1 cellular context compared by ENCODE assay signal in genomic region chr20:47150403-47151152, GRCh38.
TF ChIP-seq lines count a peak whose summit lies in the region.

No MANE protein-coding gene starts in this region.

TF ChIP-seq in HepG2, 621 proteins besides CTCF, POLR2A, EP300 and RAD21 (continued from another document and continues in another):
- TF ChIP-seq, protein P1, sequence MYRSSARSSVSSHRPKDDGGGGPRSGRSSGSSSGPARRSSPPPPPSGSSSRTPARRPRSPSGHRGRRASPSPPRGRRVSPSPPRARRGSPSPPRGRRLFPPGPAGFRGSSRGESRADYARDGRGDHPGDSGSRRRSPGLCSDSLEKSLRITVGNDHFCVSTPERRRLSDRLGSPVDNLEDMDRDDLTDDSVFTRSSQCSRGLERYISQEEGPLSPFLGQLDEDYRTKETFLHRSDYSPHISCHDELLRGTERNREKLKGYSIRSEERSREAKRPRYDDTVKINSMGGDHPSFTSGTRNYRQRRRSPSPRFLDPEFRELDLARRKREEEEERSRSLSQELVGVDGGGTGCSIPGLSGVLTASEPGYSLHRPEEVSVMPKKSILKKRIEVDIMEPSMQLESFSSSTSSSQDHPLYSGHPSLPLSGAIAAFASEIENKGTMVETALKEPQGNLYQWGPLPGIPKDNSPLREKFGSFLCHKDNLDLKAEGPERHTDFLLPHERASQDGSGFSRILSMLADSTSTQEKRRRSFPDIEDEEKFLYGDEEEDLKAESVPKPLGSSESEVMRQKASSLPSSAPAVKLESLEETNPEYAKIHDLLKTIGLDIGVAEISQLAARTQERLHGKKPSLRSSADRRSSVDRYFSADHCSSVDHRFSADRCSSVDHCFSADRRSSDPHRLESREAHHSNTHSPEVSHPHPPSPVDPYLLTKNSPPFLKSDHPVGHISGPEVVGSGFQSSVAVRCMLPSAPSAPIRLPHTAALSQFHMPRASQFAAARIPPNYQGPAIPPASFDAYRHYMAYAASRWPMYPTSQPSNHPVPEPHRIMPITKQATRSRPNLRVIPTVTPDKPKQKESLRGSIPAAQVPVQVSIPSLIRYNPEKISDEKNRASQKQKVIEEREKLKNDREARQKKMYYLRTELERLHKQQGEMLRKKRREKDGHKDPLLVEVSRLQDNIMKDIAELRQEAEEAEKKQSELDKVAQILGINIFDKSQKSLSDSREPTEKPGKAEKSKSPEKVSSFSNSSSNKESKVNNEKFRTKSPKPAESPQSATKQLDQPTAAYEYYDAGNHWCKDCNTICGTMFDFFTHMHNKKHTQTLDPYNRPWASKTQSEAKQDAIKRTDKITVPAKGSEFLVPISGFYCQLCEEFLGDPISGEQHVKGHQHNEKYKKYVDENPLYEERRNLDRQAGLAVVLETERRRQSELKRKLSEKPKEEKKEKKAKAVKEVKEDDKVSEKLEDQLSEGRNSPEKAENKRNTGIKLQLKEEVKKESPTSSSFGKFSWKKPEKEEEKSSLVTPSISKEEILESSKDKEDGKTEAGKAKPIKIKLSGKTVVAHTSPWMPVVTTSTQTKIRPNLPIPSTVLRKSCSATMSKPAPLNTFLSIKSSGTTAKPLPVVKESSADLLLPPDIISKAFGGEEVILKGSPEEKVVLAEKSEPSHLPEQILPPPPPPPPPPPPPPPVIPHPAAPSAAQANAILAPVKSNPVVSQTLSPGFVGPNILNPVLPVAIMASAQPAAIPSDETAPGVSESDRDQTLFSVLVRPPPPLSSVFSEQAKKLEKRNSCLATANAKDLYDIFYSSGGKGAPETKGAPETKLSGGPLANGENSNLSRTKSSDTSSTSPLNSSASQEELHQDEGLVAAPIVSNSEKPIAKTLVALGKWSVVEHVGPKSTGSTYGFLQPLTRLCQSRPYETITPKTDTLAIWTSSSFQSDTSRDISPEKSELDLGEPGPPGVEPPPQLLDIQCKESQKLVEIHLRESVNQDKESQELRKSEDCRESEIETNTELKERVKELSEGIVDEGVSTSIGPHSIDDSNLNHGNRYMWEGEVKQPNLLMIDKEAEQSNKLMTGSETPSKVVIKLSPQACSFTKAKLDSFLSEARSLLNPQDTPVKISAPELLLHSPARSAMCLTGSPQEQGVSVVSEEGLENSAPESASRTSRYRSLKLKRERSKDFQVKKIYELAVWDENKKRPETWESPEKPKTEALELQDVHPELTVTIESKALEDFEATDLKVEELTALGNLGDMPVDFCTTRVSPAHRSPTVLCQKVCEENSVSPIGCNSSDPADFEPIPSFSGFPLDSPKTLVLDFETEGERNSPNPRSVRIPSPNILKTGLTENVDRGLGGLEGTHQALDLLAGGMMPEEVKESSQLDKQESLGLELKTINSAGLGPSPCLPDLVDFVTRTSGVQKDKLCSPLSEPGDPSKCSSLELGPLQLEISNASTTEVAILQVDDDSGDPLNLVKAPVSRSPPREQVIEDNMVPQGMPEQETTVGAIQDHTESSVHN (CRISPR knock-in tag; IDR thresholded peaks at IDR 0.05) = peak; percentile 77; the same call in 1 of the 2 replicates
- TF ChIP-seq, protein P2, sequence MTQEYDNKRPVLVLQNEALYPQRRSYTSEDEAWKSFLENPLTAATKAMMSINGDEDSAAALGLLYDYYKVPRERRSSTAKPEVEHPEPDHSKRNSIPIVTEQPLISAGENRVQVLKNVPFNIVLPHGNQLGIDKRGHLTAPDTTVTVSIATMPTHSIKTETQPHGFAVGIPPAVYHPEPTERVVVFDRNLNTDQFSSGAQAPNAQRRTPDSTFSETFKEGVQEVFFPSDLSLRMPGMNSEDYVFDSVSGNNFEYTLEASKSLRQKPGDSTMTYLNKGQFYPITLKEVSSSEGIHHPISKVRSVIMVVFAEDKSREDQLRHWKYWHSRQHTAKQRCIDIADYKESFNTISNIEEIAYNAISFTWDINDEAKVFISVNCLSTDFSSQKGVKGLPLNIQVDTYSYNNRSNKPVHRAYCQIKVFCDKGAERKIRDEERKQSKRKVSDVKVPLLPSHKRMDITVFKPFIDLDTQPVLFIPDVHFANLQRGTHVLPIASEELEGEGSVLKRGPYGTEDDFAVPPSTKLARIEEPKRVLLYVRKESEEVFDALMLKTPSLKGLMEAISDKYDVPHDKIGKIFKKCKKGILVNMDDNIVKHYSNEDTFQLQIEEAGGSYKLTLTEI (CRISPR knock-in tag; conservative IDR thresholded peaks at IDR 0.05) = no peak
- TF ChIP-seq NONO (IDR thresholded peaks at IDR 0.05) (no peak), NONO (CRISPR knock-in tag; conservative IDR thresholded peaks at IDR 0.05) (0 out of 2 replicates have a peak, but pooled peaks have one; percentile 27), ZGPAT (CRISPR knock-in tag; IDR thresholded peaks at IDR 0.05) (peak; percentile 68; the same call in 1 of the 2 replicates), TFE3 (CRISPR knock-in tag; IDR thresholded peaks at IDR 0.05) (peak; percentile 91), KDM2A (CRISPR knock-in tag; IDR thresholded peaks at IDR 0.05; ENCODE audit: borderline replicate concordance, low read depth) (peak; percentile 49), RXRA (CRISPR knock-in tag; IDR thresholded peaks at IDR 0.05) (0 out of 2 replicates have a peak, but pooled peaks have one; percentile 45), BRD4 (CRISPR knock-in tag; IDR thresholded peaks at IDR 0.05) (no peak), SOX5 (CRISPR knock-in tag; IDR thresholded peaks at IDR 0.05; ENCODE audit: borderline replicate concordance) (0 out of 2 replicates have a peak, but pooled peaks have one; percentile 43), ZNF10 (CRISPR knock-in tag; IDR thresholded peaks at IDR 0.05; ENCODE audit: borderline replicate concordance, low read depth) (no peak), ETV5 (CRISPR knock-in tag; IDR thresholded peaks at IDR 0.05; ENCODE audit: borderline replicate concordance) (peak; percentile 43; the same call in 1 of the 2 replicates), SALL1 (CRISPR knock-in tag; IDR thresholded peaks at IDR 0.05) (0 out of 2 replicates have a peak, but pooled peaks have one; percentile 37), ZNF292 (CRISPR knock-in tag; IDR thresholded peaks at IDR 0.05; ENCODE audit: borderline replicate concordance, low read depth) (no peak), SP2 (CRISPR knock-in tag; IDR thresholded peaks at IDR 0.05) (0 out of 2 replicates have a peak, but pooled peaks have one; percentile 35), GATA4 (IDR thresholded peaks at IDR 0.05; ENCODE audit: borderline replicate concordance, low read depth) (no peak), SAFB2 (CRISPR knock-in tag; IDR thresholded peaks at IDR 0.05; ENCODE audit: borderline replicate concordance, low read depth) (no peak), KDM3A (CRISPR knock-in tag; IDR thresholded peaks at IDR 0.05; ENCODE audit: low read depth) (peak; percentile 59; the same call in 1 of the 2 replicates), NRL (CRISPR knock-in tag; IDR thresholded peaks at IDR 0.05; ENCODE audit: borderline replicate concordance) (0 out of 2 replicates have a peak, but pooled peaks have one; percentile 47), IKZF5 (CRISPR knock-in tag; IDR thresholded peaks at IDR 0.05) (peak; percentile 54; the same call in 1 of the 2 replicates), ZFAT (CRISPR knock-in tag; conservative IDR thresholded peaks at IDR 0.05) (no peak), NAIF1 (CRISPR knock-in tag; IDR thresholded peaks at IDR 0.05; ENCODE audit: borderline replicate concordance) (no peak), HIVEP1 (CRISPR knock-in tag; IDR thresholded peaks at IDR 0.05) (no peak), ZNF333 (CRISPR knock-in tag; IDR thresholded peaks at IDR 0.05; ENCODE audit: borderline replicate concordance) (no peak), ZNF484 (CRISPR knock-in tag; IDR thresholded peaks at IDR 0.05; ENCODE audit: borderline replicate concordance, low read depth) (no peak), KLF11 (CRISPR knock-in tag; IDR thresholded peaks at IDR 0.05) (peak; percentile 91; the same call in 1 of the 2 replicates), ZNF160 (CRISPR knock-in tag; IDR thresholded peaks at IDR 0.05) (no peak), TRIM24 (CRISPR knock-in tag; IDR thresholded peaks at IDR 0.05) (no peak), DNMT3B (CRISPR knock-in tag; conservative IDR thresholded peaks at IDR 0.05) (no peak)
- TF ChIP-seq, protein P3, sequence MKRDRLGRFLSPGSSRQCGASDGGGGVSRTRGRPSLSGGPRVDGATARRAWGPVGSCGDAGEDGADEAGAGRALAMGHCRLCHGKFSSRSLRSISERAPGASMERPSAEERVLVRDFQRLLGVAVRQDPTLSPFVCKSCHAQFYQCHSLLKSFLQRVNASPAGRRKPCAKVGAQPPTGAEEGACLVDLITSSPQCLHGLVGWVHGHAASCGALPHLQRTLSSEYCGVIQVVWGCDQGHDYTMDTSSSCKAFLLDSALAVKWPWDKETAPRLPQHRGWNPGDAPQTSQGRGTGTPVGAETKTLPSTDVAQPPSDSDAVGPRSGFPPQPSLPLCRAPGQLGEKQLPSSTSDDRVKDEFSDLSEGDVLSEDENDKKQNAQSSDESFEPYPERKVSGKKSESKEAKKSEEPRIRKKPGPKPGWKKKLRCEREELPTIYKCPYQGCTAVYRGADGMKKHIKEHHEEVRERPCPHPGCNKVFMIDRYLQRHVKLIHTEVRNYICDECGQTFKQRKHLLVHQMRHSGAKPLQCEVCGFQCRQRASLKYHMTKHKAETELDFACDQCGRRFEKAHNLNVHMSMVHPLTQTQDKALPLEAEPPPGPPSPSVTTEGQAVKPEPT (CRISPR knock-in tag; IDR thresholded peaks at IDR 0.05; ENCODE audit: low read depth) = peak; percentile 78; the same call in 1 of the 2 replicates
- TF ChIP-seq, protein P4, sequence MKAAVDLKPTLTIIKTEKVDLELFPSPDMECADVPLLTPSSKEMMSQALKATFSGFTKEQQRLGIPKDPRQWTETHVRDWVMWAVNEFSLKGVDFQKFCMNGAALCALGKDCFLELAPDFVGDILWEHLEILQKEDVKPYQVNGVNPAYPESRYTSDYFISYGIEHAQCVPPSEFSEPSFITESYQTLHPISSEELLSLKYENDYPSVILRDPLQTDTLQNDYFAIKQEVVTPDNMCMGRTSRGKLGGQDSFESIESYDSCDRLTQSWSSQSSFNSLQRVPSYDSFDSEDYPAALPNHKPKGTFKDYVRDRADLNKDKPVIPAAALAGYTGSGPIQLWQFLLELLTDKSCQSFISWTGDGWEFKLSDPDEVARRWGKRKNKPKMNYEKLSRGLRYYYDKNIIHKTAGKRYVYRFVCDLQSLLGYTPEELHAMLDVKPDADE (CRISPR knock-in tag; IDR thresholded peaks at IDR 0.05) = no peak
- TF ChIP-seq, protein P5, sequence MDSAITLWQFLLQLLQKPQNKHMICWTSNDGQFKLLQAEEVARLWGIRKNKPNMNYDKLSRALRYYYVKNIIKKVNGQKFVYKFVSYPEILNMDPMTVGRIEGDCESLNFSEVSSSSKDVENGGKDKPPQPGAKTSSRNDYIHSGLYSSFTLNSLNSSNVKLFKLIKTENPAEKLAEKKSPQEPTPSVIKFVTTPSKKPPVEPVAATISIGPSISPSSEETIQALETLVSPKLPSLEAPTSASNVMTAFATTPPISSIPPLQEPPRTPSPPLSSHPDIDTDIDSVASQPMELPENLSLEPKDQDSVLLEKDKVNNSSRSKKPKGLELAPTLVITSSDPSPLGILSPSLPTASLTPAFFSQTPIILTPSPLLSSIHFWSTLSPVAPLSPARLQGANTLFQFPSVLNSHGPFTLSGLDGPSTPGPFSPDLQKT (CRISPR knock-in tag; IDR thresholded peaks at IDR 0.05; ENCODE audit: borderline replicate concordance) = no peak
- TF ChIP-seq, protein P6, sequence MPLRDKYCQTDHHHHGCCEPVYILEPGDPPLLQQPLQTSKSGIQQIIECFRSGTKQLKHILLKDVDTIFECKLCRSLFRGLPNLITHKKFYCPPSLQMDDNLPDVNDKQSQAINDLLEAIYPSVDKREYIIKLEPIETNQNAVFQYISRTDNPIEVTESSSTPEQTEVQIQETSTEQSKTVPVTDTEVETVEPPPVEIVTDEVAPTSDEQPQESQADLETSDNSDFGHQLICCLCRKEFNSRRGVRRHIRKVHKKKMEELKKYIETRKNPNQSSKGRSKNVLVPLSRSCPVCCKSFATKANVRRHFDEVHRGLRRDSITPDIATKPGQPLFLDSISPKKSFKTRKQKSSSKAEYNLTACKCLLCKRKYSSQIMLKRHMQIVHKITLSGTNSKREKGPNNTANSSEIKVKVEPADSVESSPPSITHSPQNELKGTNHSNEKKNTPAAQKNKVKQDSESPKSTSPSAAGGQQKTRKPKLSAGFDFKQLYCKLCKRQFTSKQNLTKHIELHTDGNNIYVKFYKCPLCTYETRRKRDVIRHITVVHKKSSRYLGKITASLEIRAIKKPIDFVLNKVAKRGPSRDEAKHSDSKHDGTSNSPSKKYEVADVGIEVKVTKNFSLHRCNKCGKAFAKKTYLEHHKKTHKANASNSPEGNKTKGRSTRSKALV (CRISPR knock-in tag; IDR thresholded peaks at IDR 0.05) = no peak
- TF ChIP-seq, protein P7, sequence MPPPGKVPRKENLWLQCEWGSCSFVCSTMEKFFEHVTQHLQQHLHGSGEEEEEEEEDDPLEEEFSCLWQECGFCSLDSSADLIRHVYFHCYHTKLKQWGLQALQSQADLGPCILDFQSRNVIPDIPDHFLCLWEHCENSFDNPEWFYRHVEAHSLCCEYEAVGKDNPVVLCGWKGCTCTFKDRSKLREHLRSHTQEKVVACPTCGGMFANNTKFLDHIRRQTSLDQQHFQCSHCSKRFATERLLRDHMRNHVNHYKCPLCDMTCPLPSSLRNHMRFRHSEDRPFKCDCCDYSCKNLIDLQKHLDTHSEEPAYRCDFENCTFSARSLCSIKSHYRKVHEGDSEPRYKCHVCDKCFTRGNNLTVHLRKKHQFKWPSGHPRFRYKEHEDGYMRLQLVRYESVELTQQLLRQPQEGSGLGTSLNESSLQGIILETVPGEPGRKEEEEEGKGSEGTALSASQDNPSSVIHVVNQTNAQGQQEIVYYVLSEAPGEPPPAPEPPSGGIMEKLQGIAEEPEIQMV (CRISPR knock-in tag; IDR thresholded peaks at IDR 0.05; ENCODE audit: low read depth) = peak; percentile 70; the same call in 1 of the 2 replicates
